ENCODE assay signal across 27 cellular contexts in the genomic region with DNA sequence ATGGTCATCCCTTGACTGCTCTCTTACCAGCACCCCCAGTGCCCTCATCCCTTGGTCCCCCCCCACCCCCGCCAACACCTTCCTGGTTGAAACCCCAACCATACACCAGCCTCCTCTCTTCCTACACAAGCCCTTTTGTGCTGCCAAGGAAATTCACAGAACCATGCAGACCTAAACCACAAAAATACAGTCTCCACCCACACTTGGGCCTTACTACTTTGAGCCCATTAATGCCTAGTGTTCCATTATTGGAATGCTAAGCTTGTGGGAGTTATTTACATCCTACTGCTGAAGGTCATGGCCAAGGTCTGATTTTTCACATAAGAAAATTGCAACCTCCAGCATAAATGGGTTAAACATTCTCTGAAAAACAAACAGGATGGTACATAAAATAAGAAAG.
"Had no signal": no experiment of that assay in that cellular context is flagged by ENCODE, and none has a peak within 500 bp of the region (broad histone marks: within the 10 kb centered on the region; RNA-seq: fewer than 3 reads in every experiment).

No MANE protein-coding gene starts in this region.

- H3K9me3 Mint-ChIP-seq: dendritic cell treated with granulocyte-macrophage colony-stimulating factor and Interleukin-4, amounts not matched to agents 40 ng/mL and 50 ng/mL, for 4 days; effector memory CD8-positive, alpha-beta T cell; endodermal cell; immature natural killer cell; mesothelial cell of epicardium had no signal

- FAIRE-seq: endometrium, kidney had no signal

- H3K4me3 Mint-ChIP-seq: dendritic cell treated with granulocyte-macrophage colony-stimulating factor and Interleukin-4, amounts not matched to agents 40 ng/mL and 50 ng/mL, for 4 days; effector memory CD8-positive, alpha-beta T cell; endodermal cell; immature natural killer cell; mesothelial cell of epicardium had no signal

- H3K27ac Mint-ChIP-seq: dendritic cell treated with granulocyte-macrophage colony-stimulating factor and Interleukin-4, amounts not matched to agents 40 ng/mL and 50 ng/mL, for 4 days; effector memory CD8-positive, alpha-beta T cell; endodermal cell; immature natural killer cell; mesothelial cell of epicardium had no signal

- H2AFZ ChIP-seq: hepatocyte had no signal

- H3K4me3 ChIP-seq: colonic mucosa, esophagus squamous epithelium, gastrocnemius medialis, heart left ventricle, hepatocyte, left lung, lower lobe of right lung, mucosa of descending colon had no signal

- DNase-seq: colonic mucosa; cortex of kidney; effector CD8-positive, alpha-beta T cell; effector memory CD8-positive, alpha-beta T cell; endodermal cell; erythroblast; esophagus squamous epithelium; foreskin fibroblast; foreskin melanocyte; gastrocnemius medialis; heart left ventricle; hypothalamus; immature natural killer cell; islet precursor cell; kidney; left cardiac atrium; left lung; left ventricle myocardium superior; lower lobe of right lung; mesenchymal stem cell; mucosa of descending colon had no signal

- H3K4me2 ChIP-seq: hepatocyte had no signal

- H3K36me3 ChIP-seq: colonic mucosa, esophagus squamous epithelium, gastrocnemius medialis, heart left ventricle, left lung, lower lobe of right lung had no signal

- H3K36me3 Mint-ChIP-seq: immature natural killer cell, mesothelial cell of epicardium had no signal

- H3K79me2 ChIP-seq: hepatocyte had no signal

- ATAC-seq: effector memory CD8-positive, alpha-beta T cell; esophagus mucosa; gastrocnemius medialis; heart left ventricle; left cardiac atrium; left lung; left ventricle myocardium superior; lower lobe of right lung; mucosa of descending colon had no signal

- H3K9me3 ChIP-seq: colonic mucosa, esophagus squamous epithelium, gastrocnemius medialis, heart left ventricle, left lung, lower lobe of right lung, mucosa of descending colon had no signal

- H3K27ac ChIP-seq: colonic mucosa, epithelial cell of prostate, esophagus squamous epithelium, gastrocnemius medialis, heart left ventricle, hepatocyte, left lung, lower lobe of right lung had no signal
